15 cellular contexts compared by ENCODE assay signal in the genomic region with DNA sequence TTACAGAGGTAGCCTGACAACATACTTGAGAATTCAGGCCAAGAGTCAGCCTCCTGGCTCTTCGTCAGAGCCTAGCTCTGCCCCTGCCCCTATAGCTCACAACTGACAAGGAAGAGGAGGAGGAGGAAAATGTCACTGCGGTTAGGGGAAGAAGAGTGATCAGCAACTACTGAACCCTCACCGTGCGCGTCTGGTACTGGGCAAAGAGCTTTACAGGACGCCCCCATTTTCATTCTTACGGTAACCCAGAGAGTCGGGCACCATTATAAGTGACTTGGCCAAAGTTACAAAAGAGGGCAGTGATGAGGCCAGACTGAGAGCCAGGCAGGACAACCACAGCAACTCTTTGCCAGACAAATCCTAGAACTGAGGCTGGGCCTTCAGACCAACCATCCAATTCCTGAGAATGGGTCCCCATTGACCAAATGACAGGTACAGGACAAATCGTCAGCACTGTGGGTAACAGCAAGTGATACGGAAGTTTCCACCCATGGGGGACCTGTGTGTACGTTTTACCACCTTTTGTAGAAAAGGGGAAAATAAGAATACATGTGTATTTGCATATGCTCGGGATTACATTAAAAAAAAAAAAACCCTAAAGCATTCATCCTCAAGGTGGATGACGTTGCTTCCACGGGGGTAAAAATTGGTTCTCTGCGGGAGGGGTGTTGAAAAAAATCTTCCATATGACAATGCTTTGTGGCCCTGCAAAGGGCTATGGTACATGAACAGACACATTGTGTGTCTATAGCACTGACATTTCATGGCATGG.
DNase-seq lines count a peak whose midpoint lies in the region; ATAC-seq, FAIRE-seq and TF ChIP-seq lines count a peak whose summit lies in the region.
"Had no signal": no experiment of that assay in that cellular context is flagged by ENCODE, and none has a peak within 500 bp of the region (broad histone marks: within the 10 kb centered on the region; RNA-seq: fewer than 3 reads in every experiment).

No MANE protein-coding gene starts in this region.

- ATAC-seq in stimulated activated naive CD8-positive, alpha-beta T cell treated with anti-CD3 and anti-CD28 coated beads, Interleukin-15, Interleukin-2, amounts not matched to agents 100 U/mL and 50 U/mL, for 24 hours = peak; percentile 65
- ATAC-seq in HG03039 (IDR thresholded peaks at IDR 0.05; ENCODE audit: unreplicated experiment) = no peak

- H3K36me3 Mint-ChIP-seq in activated CD4-positive, alpha-beta T cell treated with anti-CD3 and anti-CD28 coated beads, Interleukin-2, amount 10 ng/mL, durations not matched to agents 24 days and 14 days (ENCODE audit: low read depth) = peaks cover 75% of the 10 kb centered on the region

- H3K4me1 ChIP-seq in H1 (replicated peaks in 1 of 4; ENCODE audit: control insufficient read depth in 3 of 4, insufficient read depth in 4 of 4, low read length in 3 of 4) = peaks cover 8 to 20% (median 11%) of the 10 kb centered on the region in 4 experiments
- H3K4me1 ChIP-seq: parathyroid adenoma had no signal

- TF ChIP-seq RAD21 in H1 (IDR thresholded peaks at IDR 0.05 in 1 of 2, conservative IDR thresholded peaks at IDR 0.05 in 1 of 2; ENCODE audit: low read depth in 2 of 2, low read length in 2 of 2) = no peak

- no peaks in the 10 kb centered on the region for H3K79me2 ChIP-seq in H1 (ENCODE audit: control insufficient read depth in 1 of 2, insufficient read depth in 2 of 2, low read length in 2 of 2)
- H3K79me2 ChIP-seq: parathyroid adenoma had no signal

- peak overlapping the region; percentile 13 for H3K4me3 Mint-ChIP-seq in activated CD4-positive, alpha-beta T cell treated with anti-CD3 and anti-CD28 coated beads, Interleukin-2, amount 10 ng/mL, durations not matched to agents 24 days and 14 days

- TF ChIP-seq EP300 in H1 (IDR thresholded peaks at IDR 0.05; ENCODE audit: borderline replicate concordance in 1 of 2, low read depth in 2 of 2, low read length in 2 of 2) = no peak

- POLR2A ChIA-PET in H1 (lab: Charles Lee; ENCODE audit: partially characterized antibody) = interaction anchor here (1.0 kb wide), 1 partner anchor 58 kb away, joined by 3 read pairs; no protein-coding TSS in a partner anchor

- H4K8ac ChIP-seq in H1 (ENCODE audit: extremely low read depth, insufficient read depth, low read length) = no peak overlapping the region

- H3K27ac Mint-ChIP-seq in activated CD4-positive, alpha-beta T cell treated with anti-CD3 and anti-CD28 coated beads, Interleukin-2, amount 10 ng/mL, durations not matched to agents 24 days and 14 days = peak overlapping the region; percentile 54

- no peak for TF ChIP-seq POLR2A in H1 (IDR thresholded peaks at IDR 0.05; ENCODE audit: control extremely low read depth in 1 of 2, low read depth in 2 of 2, low read length in 2 of 2)

- no peaks in the 10 kb centered on the region for H3K9me3 Mint-ChIP-seq in activated CD4-positive, alpha-beta T cell treated with anti-CD3 and anti-CD28 coated beads, Interleukin-2, amount 10 ng/mL, durations not matched to agents 24 days and 14 days

- H3K4me1 Mint-ChIP-seq in activated CD4-positive, alpha-beta T cell treated with anti-CD3 and anti-CD28 coated beads, Interleukin-2, amount 10 ng/mL, durations not matched to agents 24 days and 14 days = peaks cover 45% of the 10 kb centered on the region

- no peak overlapping the region for H3K4me3 ChIP-seq in H1 (ENCODE audit: extremely low read depth in 1 of 4, insufficient read depth in 2 of 4, low read depth in 3 of 4, low read length in 4 of 4)
- H3K4me3 ChIP-seq: lung had no signal

- no peak for FAIRE-seq in H1 (lab: Jason Lieb, UNC)
- FAIRE-seq: A204.1 had no signal

- CTCF ChIA-PET in H1 (lab: Charles Lee; ENCODE audit: partially characterized antibody) = interaction anchor here (0.6 to 1.3 kb wide), 7 partner anchors 10 to 170 kb away, joined by 3 to 5 read pairs (median 4); partner anchors contain the start of gene NFATC2

- in situ Hi-C loops in ACHN (cut with HindIII; ENCODE audit: low pct_ligation_motif_present, low pct_unique_long_range_greater_than_20kb, low sequenced_read_pairs) = no loop called here

- H3K23me2 ChIP-seq in H1 (ENCODE audit: low read depth, low read length) = no peaks in the 10 kb centered on the region; the same call in 1 of the 2 replicates

- H3K27me3 Mint-ChIP-seq in activated CD4-positive, alpha-beta T cell treated with anti-CD3 and anti-CD28 coated beads, Interleukin-2, amount 10 ng/mL, durations not matched to agents 24 days and 14 days = no peaks in the 10 kb centered on the region

- H3K27ac ChIP-seq in H1 (ENCODE audit: low read depth, low read length) = no peak overlapping the region
- H3K27ac ChIP-seq: parathyroid adenoma had no signal

- H4K5ac ChIP-seq in H1 (ENCODE audit: insufficient read length, low read depth, low read length) = no peak overlapping the region

- 0 out of 2 replicates have a peak overlapping the region, but pooled peaks have one; percentile 19 for H2AK5ac ChIP-seq in H1 (ENCODE audit: low read depth, low read length)

- H3K4me2 ChIP-seq in H1 (ENCODE audit: insufficient read depth in 1 of 2, low read depth in 2 of 2, low read length in 2 of 2) = peak overlapping the region; percentile 32 to 39; a peak in 3 of 4 replicates
- H3K4me2 ChIP-seq: SK-N-SH had no signal

- no peaks in the 10 kb centered on the region for H4K20me1 ChIP-seq in H1 (replicated peaks in 1 of 2; ENCODE audit: control insufficient read depth in 1 of 2, insufficient read depth in 2 of 2, low read length in 2 of 2)

- peak overlapping the region; percentile 92; the same call in 1 of the 2 replicates for H2BK12ac ChIP-seq in H1 (ENCODE audit: low read depth, low read length)

- H2BK120ac ChIP-seq in H1 (replicated peaks; ENCODE audit: low read depth, low read length) = no peak overlapping the region

- peak overlapping the region; percentile 92; the same call in 1 of the 2 replicates for H2BK15ac ChIP-seq in H1 (ENCODE audit: low read length)

- H2BK20ac ChIP-seq in H1 (ENCODE audit: low read length) = no peak overlapping the region

- H4K91ac ChIP-seq in H1 (replicated peaks; ENCODE audit: insufficient read length, low read length) = no peak overlapping the region

- H3K14ac ChIP-seq in H1 (ENCODE audit: insufficient read length) = no peak overlapping the region

- WGBS in H1 (ENCODE audit: extremely low coverage in 1 of 2, insufficient coverage in 1 of 2, insufficient read length in 1 of 2, insufficient replicate concordance in 2 of 2, low coverage in 1 of 2, low lambda C conversion rate in 2 of 2, missing lambda C conversion rate in 1 of 2), 2 experiments = 83% methylated on average over 15 of the region's 15 CpGs; no CpG with 5 or more reads in 1 of the 2 experiments

- H3K79me1 ChIP-seq in H1 (ENCODE audit: low read depth, low read length) = no peaks in the 10 kb centered on the region

- no peak overlapping the region for H2AFZ ChIP-seq in H1 (ENCODE audit: low read length)
- H2AFZ ChIP-seq: parathyroid adenoma had no signal

- no peaks in the 10 kb centered on the region for H3K36me3 ChIP-seq in H1 (ENCODE audit: control insufficient read depth in 2 of 4, insufficient read depth in 4 of 4, low read length in 3 of 4)

- no peak overlapping the region for H3K9ac ChIP-seq in H1 (replicated peaks in 1 of 4; ENCODE audit: extremely low read depth in 1 of 4, low read depth in 3 of 4, low read length in 3 of 4)
- H3K9ac ChIP-seq: parathyroid adenoma, SK-N-SH had no signal

- no peak overlapping the region for H3K23ac ChIP-seq in H1 (ENCODE audit: insufficient read length)

- no peak overlapping the region for H3K56ac ChIP-seq in H1 (replicated peaks; ENCODE audit: insufficient read length, low read depth, low read length)

- H3K9me3 ChIP-seq in H1 (ENCODE audit: insufficient read depth in 2 of 2, low read depth in 1 of 2, low read length in 1 of 2) = no peaks in the 10 kb centered on the region
- H3K9me3 ChIP-seq: SK-N-SH had no signal

- no peak overlapping the region for H2BK5ac ChIP-seq in H1 (ENCODE audit: low read depth, low read length)

- peak; percentile 46 to 49 for DNase-seq in activated CD4-positive, alpha-beta T cell treated with anti-CD3 and anti-CD28 coated beads for 4 hours
- no peak for DNase-seq in activated CD4-positive, alpha-beta T cell treated with anti-CD3 and anti-CD28 coated beads for 1 hour
- DNase-seq in activated CD4-positive, alpha-beta T cell treated with anti-CD3 and anti-CD28 coated beads, Interleukin-2, amount 10 ng/mL, durations not matched to agents 24 days and 14 days = no peak
- no peak for DNase-seq in H1 (ENCODE audit: low read depth in 1 of 2, low spot score in 2 of 2)
- peak; percentile 42 for DNase-seq in stimulated activated naive CD8-positive, alpha-beta T cell treated with anti-CD3 and anti-CD28 coated beads, Interleukin-15, Interleukin-2, amounts not matched to agents 100 U/mL and 50 U/mL, for 24 hours
- no peak for DNase-seq in HuH-7.5 (ENCODE audit: low spot score)
- DNase-seq in ACHN = no peak
- DNase-seq: HCEC 1CT, KG1, NCI-H2029, SK-N-SH had no signal

- no peak for TF ChIP-seq CTCF in H1 (IDR thresholded peaks at IDR 0.05; ENCODE audit: control extremely low read depth in 1 of 3, insufficient read depth in 1 of 3, low read depth in 1 of 3, low read length in 3 of 3)

- H3K4ac ChIP-seq in H1 (replicated peaks; ENCODE audit: insufficient read length, low read depth, low read length) = no peak overlapping the region

- no peaks in the 10 kb centered on the region; a peak in 1 of 7 replicates for H3K27me3 ChIP-seq in H1 (replicated peaks in 1 of 4; ENCODE audit: control insufficient read depth in 3 of 4, extremely low read depth in 1 of 4, insufficient read depth in 3 of 4, low read length in 3 of 4)

- H3K18ac ChIP-seq in H1 (ENCODE audit: extremely low read depth, low read length) = no peak overlapping the region; the same call in 1 of the 2 replicates

- intact Hi-C loops in activated CD4-positive, alpha-beta T cell treated with anti-CD3 and anti-CD28 coated beads, Interleukin-2, amount 10 ng/mL, durations not matched to agents 24 days and 14 days (cut with micrococcal nuclease) = loop anchor here (5.0 kb wide), 1 partner anchor 37 kb away; no protein-coding TSS in a partner anchor

TF ChIP-seq in H1, 55 proteins besides CTCF, POLR2A, EP300 and RAD21 (continues in another document):
- TF ChIP-seq CBX8 (IDR thresholded peaks at IDR 0.05; ENCODE audit: borderline replicate concordance, low read depth, low read length) = no peak
- TF ChIP-seq ATF2 (IDR thresholded peaks at IDR 0.05; ENCODE audit: low read length) = no peak
- TF ChIP-seq RXRA (IDR thresholded peaks at IDR 0.05; ENCODE audit: insufficient read depth, low read depth, low read length) = no peak
- no peak for TF ChIP-seq KDM5A (IDR thresholded peaks at IDR 0.05; ENCODE audit: low read length)

Comparison
In these comparisons a context has a peak if more than half of its experiments do, and no peak if none do; other contexts are left out.
1. DNase-seq: peak in activated CD4-positive, alpha-beta T cell treated with anti-CD3 and anti-CD28 coated beads for 4 hours (2 of 2) and stimulated activated naive CD8-positive, alpha-beta T cell treated with anti-CD3 and anti-CD28 coated beads, Interleukin-15, Interleukin-2, amounts not matched to agents 100 U/mL and 50 U/mL, for 24 hours (single experiment); none in activated CD4-positive, alpha-beta T cell treated with anti-CD3 and anti-CD28 coated beads for 1 hour (single experiment), activated CD4-positive, alpha-beta T cell treated with anti-CD3 and anti-CD28 coated beads, Interleukin-2, amount 10 ng/mL, durations not matched to agents 24 days and 14 days (single experiment), H1 (0 of 2), HuH-7.5 (single experiment) and ACHN (single experiment).